In the genomic region with DNA sequence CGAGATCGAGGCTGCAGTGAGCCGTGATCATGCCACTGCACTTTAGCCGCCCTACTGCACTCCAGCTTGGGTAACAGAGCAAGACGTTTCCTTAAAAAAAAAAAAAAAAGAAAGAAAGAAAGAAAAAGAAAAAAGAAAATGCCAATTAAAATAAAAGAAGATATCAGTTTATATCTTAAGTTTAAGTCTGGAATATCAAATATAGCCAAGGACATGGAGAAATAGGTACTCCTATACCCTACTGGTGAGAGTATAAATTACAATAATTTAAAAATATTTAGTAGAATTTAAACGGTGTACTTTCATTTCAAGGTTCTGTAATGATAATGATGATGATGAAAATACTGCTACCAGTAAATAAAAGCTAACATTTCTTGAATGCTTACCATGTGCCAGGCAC, we compare ENCODE assay signal across 33 cellular contexts. TPM values are rescaled to one million over a fixed set of nuclear protein-coding genes. Genes with fewer than 3 reads are reported as not detected.
DNase-seq lines count a peak whose midpoint lies in the region; ATAC-seq and TF ChIP-seq lines count a peak whose summit lies in the region.
"Had no signal": no experiment of that assay in that cellular context is flagged by ENCODE, and none has a peak within 500 bp of the region (broad histone marks: within the 10 kb centered on the region; RNA-seq: fewer than 3 reads in every experiment).

No MANE protein-coding gene starts in this region.

- no peaks in the 10 kb centered on the region for H3K9me2 ChIP-seq in OCI-LY7 (ENCODE audit: insufficient read depth, low read length)

- CTCF ChIA-PET in activated CD8-positive, alpha-beta T cell treated with anti-CD3 and anti-CD28 coated beads for 36 hours (lab: Charles Lee): interaction anchor here (0.8 to 7.7 kb wide), 2 partner anchors 15 to 54 kb away, joined by 3 to 61 read pairs; no protein-coding TSS in a partner anchor
- CTCF ChIA-PET in activated CD8-positive, alpha-beta T cell treated with anti-CD3 and anti-CD28 coated beads, Interleukin-2, amount 10 ng/mL, durations not matched to agents 7 days and 5 days (lab: Charles Lee): interaction anchor here (1.0 to 4.9 kb wide), 2 partner anchors 13 to 16 kb away, joined by 4 to 25 read pairs; no protein-coding TSS in a partner anchor
- CTCF ChIA-PET in OCI-LY7 (lab: Charles Lee; ENCODE audit: unreplicated experiment): no interaction called here

- ATAC-seq in activated CD8-positive, alpha-beta T cell treated with anti-CD3 and anti-CD28 coated beads for 36 hours: no peak
- no peak for ATAC-seq in activated CD8-positive, alpha-beta T cell treated with anti-CD3 and anti-CD28 coated beads, Interleukin-2, amount 10 ng/mL, durations not matched to agents 7 days and 5 days
- ATAC-seq in activated CD4-positive, CD25-positive, alpha-beta regulatory T cell treated with anti-CD3 and anti-CD28 coated beads, Interleukin-2, amount 50 U/mL, for 24 hours: no peak
- ATAC-seq: effector memory CD8-positive, alpha-beta T cell; PC-3; psoas muscle; stimulated activated naive B cell treated with anti-CD40 and anti-IgM and Interleukin-4, amounts not matched to agents 10 μg/mL and 1 μg/mL and 100 μg/mL, for 72 hours; upper lobe of right lung; WTC11 had no signal

- peaks cover 13% of the 10 kb centered on the region for H3K4me1 Mint-ChIP-seq in activated CD8-positive, alpha-beta T cell treated with anti-CD3 and anti-CD28 coated beads for 36 hours (ENCODE audit: low read depth)
- H3K4me1 Mint-ChIP-seq in activated CD8-positive, alpha-beta T cell treated with anti-CD3 and anti-CD28 coated beads, Interleukin-2, amount 10 ng/mL, durations not matched to agents 7 days and 5 days (ENCODE audit: low read depth): no peaks in the 10 kb centered on the region
- H3K4me1 Mint-ChIP-seq: WTC11 had no signal

- H3K4me3 ChIP-seq in OCI-LY7 (ENCODE audit: low read depth, low read length, poor library complexity, severe bottlenecking) (no peak overlapping the region), fibroblast of the aortic adventitia (ENCODE audit: low read depth, low read length) (no peak overlapping the region)
- H3K4me3 ChIP-seq: coronary artery, esophagus muscularis mucosa, psoas muscle, sigmoid colon, upper lobe of right lung had no signal

- H3K27ac ChIP-seq in OCI-LY7 (ENCODE audit: low read depth, low read length, poor library complexity, severe bottlenecking): no peak overlapping the region
- H3K27ac ChIP-seq: coronary artery, esophagus muscularis mucosa, neutrophil, psoas muscle, sigmoid colon, upper lobe of right lung had no signal

- no TSS peak for BruUV-seq in OCI-LY7 (replicated peaks; lab: Mats Ljungman, UMichigan)

- H3K27me3 Mint-ChIP-seq in activated CD8-positive, alpha-beta T cell treated with anti-CD3 and anti-CD28 coated beads for 36 hours: peaks cover 26% of the 10 kb centered on the region
- H3K27me3 Mint-ChIP-seq in activated CD8-positive, alpha-beta T cell treated with anti-CD3 and anti-CD28 coated beads, Interleukin-2, amount 10 ng/mL, durations not matched to agents 7 days and 5 days (ENCODE audit: low read depth): peaks cover 45% of the 10 kb centered on the region

- no peak overlapping the region for H3K4me2 ChIP-seq in OCI-LY7 (ENCODE audit: low read length)

- H2AFZ ChIP-seq in OCI-LY7 (ENCODE audit: low read length): no peak overlapping the region

- H3K27ac Mint-ChIP-seq in activated CD8-positive, alpha-beta T cell treated with anti-CD3 and anti-CD28 coated beads for 36 hours: no peak overlapping the region
- no peak overlapping the region for H3K27ac Mint-ChIP-seq in activated CD8-positive, alpha-beta T cell treated with anti-CD3 and anti-CD28 coated beads, Interleukin-2, amount 10 ng/mL, durations not matched to agents 7 days and 5 days
- H3K27ac Mint-ChIP-seq: activated T-helper 1 cell treated with anti-CD3 and anti-CD28 coated beads, Interleukin-12 subunit alpha, Interleukin-12 subunit beta, Interleukin-2, Interleukin-4 antibody, amounts not matched to agents 30 ng/mL and 10 ng/mL and 1 ng/mL, durations not matched to agents 14 hours and 24 hours and 36 hours; effector memory CD8-positive, alpha-beta T cell; stimulated activated naive B cell treated with anti-CD40 and anti-IgM and Interleukin-4, amounts not matched to agents 10 μg/mL and 1 μg/mL and 100 μg/mL, for 72 hours; WTC11 had no signal

- H3K79me2 ChIP-seq in OCI-LY7 (ENCODE audit: insufficient read depth, low read depth, low read length): no peaks in the 10 kb centered on the region

- H3K4me1 ChIP-seq in OCI-LY7 (ENCODE audit: insufficient read depth, low read length, poor library complexity, severe bottlenecking): no peaks in the 10 kb centered on the region
- H3K4me1 ChIP-seq: esophagus muscularis mucosa, psoas muscle, sigmoid colon, upper lobe of right lung had no signal

- H3K9me3 Mint-ChIP-seq in activated CD8-positive, alpha-beta T cell treated with anti-CD3 and anti-CD28 coated beads for 36 hours: no peaks in the 10 kb centered on the region
- no peaks in the 10 kb centered on the region for H3K9me3 Mint-ChIP-seq in activated CD8-positive, alpha-beta T cell treated with anti-CD3 and anti-CD28 coated beads, Interleukin-2, amount 10 ng/mL, durations not matched to agents 7 days and 5 days (ENCODE audit: insufficient read depth)
- H3K9me3 Mint-ChIP-seq: activated T-helper 1 cell treated with anti-CD3 and anti-CD28 coated beads, Interleukin-12 subunit alpha, Interleukin-12 subunit beta, Interleukin-2, Interleukin-4 antibody, amounts not matched to agents 30 ng/mL and 10 ng/mL and 1 ng/mL, durations not matched to agents 14 hours and 24 hours and 36 hours; effector memory CD8-positive, alpha-beta T cell; stimulated activated naive B cell treated with anti-CD40 and anti-IgM and Interleukin-4, amounts not matched to agents 10 μg/mL and 1 μg/mL and 100 μg/mL, for 72 hours; WTC11 had no signal

- DNase-seq in activated CD8-positive, alpha-beta T cell treated with anti-CD3 and anti-CD28 coated beads for 36 hours: no peak
- DNase-seq in activated CD8-positive, alpha-beta T cell treated with anti-CD3 and anti-CD28 coated beads, Interleukin-2, amount 10 ng/mL, durations not matched to agents 7 days and 5 days: no peak
- DNase-seq in OCI-LY7 (ENCODE audit: low spot score) (no peak), fibroblast of the aortic adventitia (ENCODE audit: low read depth) (no peak), HPDE6-E6E7 (ENCODE audit: extremely low spot score) (no peak), amniotic stem cell (lab: John Stamatoyannopoulos, UW) (no peak), medulla oblongata (ENCODE audit: extremely low spot score) (no peak)
- DNase-seq: 8988T; activated CD4-positive, alpha-beta T cell treated with anti-CD3 and anti-CD28 coated beads, Interleukin-2, amount 50 U/mL, for 4 hours; activated CD8-positive, alpha-beta memory T cell treated with anti-CD3 and anti-CD28 coated beads, Interleukin-2, amount 50 U/mL, for 4 hours; activated naive CD4-positive, alpha-beta T cell treated with anti-CD3 and anti-CD28 coated beads, Interleukin-2, amount 50 U/mL, for 16 hours; effector memory CD8-positive, alpha-beta T cell; H7; NCI-H1105; NCI-H1930; NCI-H524; PC-3; psoas muscle; SHP77; sigmoid colon; stimulated activated CD4-positive, alpha-beta T cell treated with anti-CD3 and anti-CD28 coated beads, Interleukin-15, amount 100 ng/mL, for 24 hours; stimulated activated naive B cell treated with anti-CD40 and anti-IgM and Interleukin-4, amounts not matched to agents 10 μg/mL and 1 μg/mL and 100 μg/mL, for 72 hours; T1000; upper lobe of right lung had no signal

- H3K36me3 Mint-ChIP-seq in activated CD8-positive, alpha-beta T cell treated with anti-CD3 and anti-CD28 coated beads for 36 hours (ENCODE audit: low read depth): no peaks in the 10 kb centered on the region
- H3K36me3 Mint-ChIP-seq in activated CD8-positive, alpha-beta T cell treated with anti-CD3 and anti-CD28 coated beads, Interleukin-2, amount 10 ng/mL, durations not matched to agents 7 days and 5 days (ENCODE audit: low read depth): no peaks in the 10 kb centered on the region
- H3K36me3 Mint-ChIP-seq: stimulated activated naive B cell treated with anti-CD40 and anti-IgM and Interleukin-4, amounts not matched to agents 10 μg/mL and 1 μg/mL and 100 μg/mL, for 72 hours; WTC11 had no signal

- H4K20me1 ChIP-seq in OCI-LY7 (ENCODE audit: insufficient read depth, low read length): no peaks in the 10 kb centered on the region

- no peaks in the 10 kb centered on the region for H3K36me3 ChIP-seq in OCI-LY7 (ENCODE audit: insufficient read depth, low read length)
- H3K36me3 ChIP-seq: esophagus muscularis mucosa, neutrophil, sigmoid colon, upper lobe of right lung had no signal

- H3K4me3 Mint-ChIP-seq in activated CD8-positive, alpha-beta T cell treated with anti-CD3 and anti-CD28 coated beads for 36 hours: no peak overlapping the region
- H3K4me3 Mint-ChIP-seq in activated CD8-positive, alpha-beta T cell treated with anti-CD3 and anti-CD28 coated beads, Interleukin-2, amount 10 ng/mL, durations not matched to agents 7 days and 5 days: no peak overlapping the region
- H3K4me3 Mint-ChIP-seq: activated T-helper 1 cell treated with anti-CD3 and anti-CD28 coated beads, Interleukin-12 subunit alpha, Interleukin-12 subunit beta, Interleukin-2, Interleukin-4 antibody, amounts not matched to agents 30 ng/mL and 10 ng/mL and 1 ng/mL, durations not matched to agents 14 hours and 24 hours and 36 hours; effector memory CD8-positive, alpha-beta T cell; stimulated activated naive B cell treated with anti-CD40 and anti-IgM and Interleukin-4, amounts not matched to agents 10 μg/mL and 1 μg/mL and 100 μg/mL, for 72 hours; WTC11 had no signal

- TF ChIP-seq CTCF in activated CD8-positive, alpha-beta T cell treated with anti-CD3 and anti-CD28 coated beads for 36 hours (IDR thresholded peaks at IDR 0.05): peak; percentile 14
- TF ChIP-seq CTCF in OCI-LY7 (conservative IDR thresholded peaks at IDR 0.05; ENCODE audit: low read length): peak; percentile 43; the same call in 1 of the 2 replicates
- peak; percentile 11 for TF ChIP-seq CTCF in fibroblast of the aortic adventitia (IDR thresholded peaks at IDR 0.05; ENCODE audit: insufficient read depth, low read length)

- H3K9me3 ChIP-seq in OCI-LY7 (ENCODE audit: low read length): no peaks in the 10 kb centered on the region
- H3K9me3 ChIP-seq: esophagus muscularis mucosa, neutrophil, psoas muscle, sigmoid colon, upper lobe of right lung had no signal

- POLR2A ChIA-PET in activated CD8-positive, alpha-beta T cell treated with anti-CD3 and anti-CD28 coated beads for 36 hours (lab: Charles Lee): interaction anchor here (0.7 kb wide), 1 partner anchor 857 kb away, joined by 3 read pairs; no protein-coding TSS in a partner anchor
- POLR2A ChIA-PET in activated CD8-positive, alpha-beta T cell treated with anti-CD3 and anti-CD28 coated beads, Interleukin-2, amount 10 ng/mL, durations not matched to agents 7 days and 5 days (lab: Charles Lee): no interaction called here
- POLR2A ChIA-PET in OCI-LY7 (lab: Charles Lee): no interaction called here

- intact Hi-C loops in activated CD8-positive, alpha-beta T cell treated with anti-CD3 and anti-CD28 coated beads for 36 hours (cut with micrococcal nuclease): no loop called here
- intact Hi-C loops in OCI-LY7 (cut with micrococcal nuclease; ENCODE audit: unreplicated experiment): no loop called here

RNA-seq across cellular contexts. Expression of a gene that starts 3.8 kb away (rescaled TPM):
- total RNA-seq in activated CD8-positive, alpha-beta T cell treated with anti-CD3 and anti-CD28 coated beads for 36 hours: not detected
- total RNA-seq in activated CD8-positive, alpha-beta T cell treated with anti-CD3 and anti-CD28 coated beads, Interleukin-2, amount 10 ng/mL, durations not matched to agents 7 days and 5 days: not detected
- not detected in 2 replicates for total RNA-seq in OCI-LY7 (2014; rRNA removed; shearing (Covaris generic))
- total RNA-seq in OCI-LY7 (2022) (not detected in 2 replicates), fibroblast of the aortic adventitia (ENCODE audit: low replicate concordance) (not detected in 2 replicates)
- total RNA-seq: activated T-helper 1 cell treated with anti-CD3 and anti-CD28 coated beads, Interleukin-12 subunit alpha, Interleukin-12 subunit beta, Interleukin-2, Interleukin-4 antibody, amounts not matched to agents 30 ng/mL and 10 ng/mL and 1 ng/mL, durations not matched to agents 14 hours and 24 hours and 36 hours; bronchial epithelial cell; frontal cortex; H7; lung microvascular endothelial cell; psoas muscle had no signal

RNA-seq across cellular contexts. Expression of a gene that starts 19.2 kb away (rescaled TPM):
- total RNA-seq in activated CD8-positive, alpha-beta T cell treated with anti-CD3 and anti-CD28 coated beads for 36 hours: not detected
- total RNA-seq in activated CD8-positive, alpha-beta T cell treated with anti-CD3 and anti-CD28 coated beads, Interleukin-2, amount 10 ng/mL, durations not matched to agents 7 days and 5 days: not detected
- not detected in 2 replicates for total RNA-seq in OCI-LY7 (2014; rRNA removed; shearing (Covaris generic))
- total RNA-seq in OCI-LY7 (2022) (not detected in 2 replicates), fibroblast of the aortic adventitia (ENCODE audit: low replicate concordance) (not detected in 2 replicates)
- total RNA-seq: activated T-helper 1 cell treated with anti-CD3 and anti-CD28 coated beads, Interleukin-12 subunit alpha, Interleukin-12 subunit beta, Interleukin-2, Interleukin-4 antibody, amounts not matched to agents 30 ng/mL and 10 ng/mL and 1 ng/mL, durations not matched to agents 14 hours and 24 hours and 36 hours; bronchial epithelial cell; esophagus muscularis mucosa; frontal cortex; H7; lung microvascular endothelial cell; PC-3; psoas muscle; sigmoid colon; upper lobe of right lung; WTC11 had no signal

RNA-seq across cellular contexts. Expression of a gene that starts 41.2 kb away (rescaled TPM):
- total RNA-seq in activated CD8-positive, alpha-beta T cell treated with anti-CD3 and anti-CD28 coated beads for 36 hours: not detected
- total RNA-seq in activated CD8-positive, alpha-beta T cell treated with anti-CD3 and anti-CD28 coated beads, Interleukin-2, amount 10 ng/mL, durations not matched to agents 7 days and 5 days: not detected
- not detected in 2 replicates for total RNA-seq in OCI-LY7 (2014; rRNA removed; shearing (Covaris generic))
- not detected in 2 replicates for total RNA-seq in OCI-LY7 (2022)
- not detected in 2 replicates for total RNA-seq in fibroblast of the aortic adventitia (ENCODE audit: low replicate concordance)
- total RNA-seq: activated T-helper 1 cell treated with anti-CD3 and anti-CD28 coated beads, Interleukin-12 subunit alpha, Interleukin-12 subunit beta, Interleukin-2, Interleukin-4 antibody, amounts not matched to agents 30 ng/mL and 10 ng/mL and 1 ng/mL, durations not matched to agents 14 hours and 24 hours and 36 hours; frontal cortex; lung microvascular endothelial cell; psoas muscle; sigmoid colon had no signal

RNA-seq across cellular contexts. Expression of a gene that starts 44.3 kb away (rescaled TPM):
- not detected for total RNA-seq in activated CD8-positive, alpha-beta T cell treated with anti-CD3 and anti-CD28 coated beads for 36 hours
- not detected for total RNA-seq in activated CD8-positive, alpha-beta T cell treated with anti-CD3 and anti-CD28 coated beads, Interleukin-2, amount 10 ng/mL, durations not matched to agents 7 days and 5 days
- not detected in 2 replicates for total RNA-seq in OCI-LY7 (2014; rRNA removed; shearing (Covaris generic))
- total RNA-seq in OCI-LY7 (2022): not detected in 2 replicates
- total RNA-seq in fibroblast of the aortic adventitia (ENCODE audit: low replicate concordance): not detected in 2 replicates
- total RNA-seq: bronchial epithelial cell, H7, PC-3, upper lobe of right lung had no signal

RNA-seq across cellular contexts. Expression of a gene that starts 46.6 kb away (rescaled TPM):
- not detected for total RNA-seq in activated CD8-positive, alpha-beta T cell treated with anti-CD3 and anti-CD28 coated beads for 36 hours
- total RNA-seq in activated CD8-positive, alpha-beta T cell treated with anti-CD3 and anti-CD28 coated beads, Interleukin-2, amount 10 ng/mL, durations not matched to agents 7 days and 5 days: not detected
- total RNA-seq in OCI-LY7 (2014; rRNA removed; shearing (Covaris generic)): not detected in 2 replicates
- not detected in 2 replicates for total RNA-seq in OCI-LY7 (2022)
- total RNA-seq in fibroblast of the aortic adventitia (ENCODE audit: low replicate concordance): not detected in 2 replicates
- total RNA-seq: bronchial epithelial cell, frontal cortex, H7, lung microvascular endothelial cell, PC-3, psoas muscle, upper lobe of right lung had no signal
